11 cellular contexts compared by ENCODE assay signal in genomic region chr2:217398860-217399259, GRCh38.
A peak's percentile ranks its signal among the peaks of the same experiment; 100 is the strongest.
DNase-seq lines count a peak whose midpoint lies in the region; ATAC-seq and TF ChIP-seq lines count a peak whose summit lies in the region.
"Had no signal": no experiment of that assay in that cellular context is flagged by ENCODE, and none has a peak within 500 bp of the region (broad histone marks: within the 10 kb centered on the region; RNA-seq: fewer than 3 reads in every experiment).

No MANE protein-coding gene starts in this region.

- DNase-seq in SK-N-SH (peak; percentile 10), NOMO-1 (lab: John Stamatoyannopoulos, UW; ENCODE audit: unreplicated experiment in 2 of 2) (peak; percentile 45 to 51), fibroblast of lung (ENCODE audit: low read depth in 2 of 2) (no peak), progenitor cell of endocrine pancreas (ENCODE audit: low spot score, unreplicated experiment) (no peak), NCI-H1092 (lab: John Stamatoyannopoulos, UW) (no peak)
- DNase-seq: hippocampal formation, T1000, thyroid gland had no signal

- TF ChIP-seq CTCF in SK-N-SH (IDR thresholded peaks at IDR 0.05) (no peak), fibroblast of lung (conservative IDR thresholded peaks at IDR 0.05 in 1 of 2, IDR thresholded peaks at IDR 0.05 in 1 of 2; ENCODE audit: low read depth in 1 of 2, low read length in 2 of 2) (no peak), progenitor cell of endocrine pancreas (IDR thresholded peaks at IDR 0.05; ENCODE audit: unreplicated experiment) (no peak)

- 92% methylated on average over 9 of the region's 9 CpGs for WGBS in SK-N-SH (ENCODE audit: low lambda C conversion rate)

- H3K27me3 Mint-ChIP-seq in progenitor cell of endocrine pancreas: no peaks in the 10 kb centered on the region

- H3K4me1 Mint-ChIP-seq in progenitor cell of endocrine pancreas (ENCODE audit: low read depth): peaks cover 5% of the 10 kb centered on the region

- H3K79me2 ChIP-seq in SK-N-SH (ENCODE audit: insufficient read depth) (no peaks in the 10 kb centered on the region), fibroblast of lung (ENCODE audit: control insufficient read depth, insufficient read depth, low read length) (no peaks in the 10 kb centered on the region)

- no peak for TF ChIP-seq RAD21 in SK-N-SH (IDR thresholded peaks at IDR 0.05; ENCODE audit: low read length)

- no peaks in the 10 kb centered on the region for H3K36me3 Mint-ChIP-seq in progenitor cell of endocrine pancreas (ENCODE audit: insufficient read depth)

- TF ChIP-seq EP300 in SK-N-SH (IDR thresholded peaks at IDR 0.05; ENCODE audit: borderline replicate concordance in 1 of 2, low read depth in 1 of 2, low read length in 1 of 2): no peak

- H3K4me3 Mint-ChIP-seq in progenitor cell of endocrine pancreas (ENCODE audit: low read depth): no peak overlapping the region

- H3K9me3 ChIP-seq in SK-N-SH (no peaks in the 10 kb centered on the region), fibroblast of lung (ENCODE audit: control insufficient read depth, insufficient read depth, low read depth, low read length) (no peaks in the 10 kb centered on the region)
- H3K9me3 ChIP-seq: thyroid gland had no signal

- H3K9ac ChIP-seq in SK-N-SH: no peak overlapping the region
- no peak overlapping the region for H3K9ac ChIP-seq in fibroblast of lung (ENCODE audit: insufficient read depth, low read length)

- no peak overlapping the region for H2AFZ ChIP-seq in SK-N-SH (ENCODE audit: low read depth)
- peak overlapping the region; percentile 3 for H2AFZ ChIP-seq in fibroblast of lung (ENCODE audit: low read length)

- ATAC-seq in SK-N-SH treated with all-trans-retinoic acid at 6 μM for 48 hours (no peak), HG02759 (IDR thresholded peaks at IDR 0.05; ENCODE audit: unreplicated experiment) (no peak), HG03025 (IDR thresholded peaks at IDR 0.05; ENCODE audit: low FRiP score, unreplicated experiment) (no peak)

- H3K4me3 ChIP-seq in SK-N-SH (ENCODE audit: low read depth in 2 of 2, low read length in 1 of 2) (no peak overlapping the region), fibroblast of lung (replicated peaks in 1 of 4; ENCODE audit: control extremely low read depth in 1 of 4, insufficient read depth in 1 of 4, low read depth in 3 of 4, low read length in 4 of 4) (no peak overlapping the region)
- H3K4me3 ChIP-seq: thyroid gland had no signal

- H4K20me1 ChIP-seq in SK-N-SH (ENCODE audit: insufficient read depth): no peaks in the 10 kb centered on the region
- H4K20me1 ChIP-seq in fibroblast of lung (ENCODE audit: control insufficient read depth, extremely low read depth, insufficient read depth, low read length): no peaks in the 10 kb centered on the region

- H3K27me3 ChIP-seq in SK-N-SH (ENCODE audit: insufficient read depth): no peaks in the 10 kb centered on the region
- H3K27me3 ChIP-seq in fibroblast of lung (ENCODE audit: control insufficient read depth, insufficient read depth, low read length): no peaks in the 10 kb centered on the region
- H3K27me3 ChIP-seq: thyroid gland had no signal

- CTCF ChIA-PET in SK-N-SH (lab: Yijun Ruan, JAX): interaction anchor here (0.5 to 1.0 kb wide), 2 partner anchors 37 to 433 kb away, joined by 3 read pairs; no protein-coding TSS in a partner anchor

- peak overlapping the region; percentile 30 for H3K27ac Mint-ChIP-seq in progenitor cell of endocrine pancreas

- H3F3A ChIP-seq in SK-N-SH (replicated peaks; ENCODE audit: insufficient read depth): no peaks in the 10 kb centered on the region

- H3K36me3 ChIP-seq in SK-N-SH (replicated peaks in 1 of 2; ENCODE audit: control insufficient read depth in 1 of 2, insufficient read depth in 2 of 2, low read length in 1 of 2) (no peaks in the 10 kb centered on the region), fibroblast of lung (ENCODE audit: control insufficient read depth, insufficient read depth, low read length) (no peaks in the 10 kb centered on the region)
- H3K36me3 ChIP-seq: thyroid gland had no signal

- no peaks in the 10 kb centered on the region for H3K9me2 ChIP-seq in SK-N-SH

- H3K4me2 ChIP-seq in SK-N-SH (no peak overlapping the region), fibroblast of lung (ENCODE audit: extremely low read depth, insufficient read depth, low read length) (no peak overlapping the region)

- POLR2A ChIA-PET in SK-N-SH (lab: Yijun Ruan, JAX): no interaction called here

- H3K4me1 ChIP-seq in SK-N-SH (ENCODE audit: control insufficient read depth in 1 of 2, insufficient read depth in 2 of 2, low read depth in 1 of 2, low read length in 1 of 2) (peaks cover 0 to 9% of the 10 kb centered on the region in 2 experiments; a peak in 1 of 4 replicates), fibroblast of lung (ENCODE audit: control insufficient read depth, extremely low read depth, insufficient read depth, low read length) (peaks cover 8% of the 10 kb centered on the region)

- no peak overlapping the region for H3K27ac ChIP-seq in SK-N-SH (ENCODE audit: low read depth in 2 of 2, low read length in 1 of 2)
- H3K27ac ChIP-seq in fibroblast of lung (ENCODE audit: insufficient read depth, low read length): no peak overlapping the region
- H3K27ac ChIP-seq: thyroid gland had no signal

- H3K9me3 Mint-ChIP-seq in progenitor cell of endocrine pancreas (ENCODE audit: low read depth): no peaks in the 10 kb centered on the region

TF ChIP-seq in SK-N-SH, 30 proteins besides CTCF, POLR2A, EP300 and RAD21:
- TF ChIP-seq, protein P1, sequence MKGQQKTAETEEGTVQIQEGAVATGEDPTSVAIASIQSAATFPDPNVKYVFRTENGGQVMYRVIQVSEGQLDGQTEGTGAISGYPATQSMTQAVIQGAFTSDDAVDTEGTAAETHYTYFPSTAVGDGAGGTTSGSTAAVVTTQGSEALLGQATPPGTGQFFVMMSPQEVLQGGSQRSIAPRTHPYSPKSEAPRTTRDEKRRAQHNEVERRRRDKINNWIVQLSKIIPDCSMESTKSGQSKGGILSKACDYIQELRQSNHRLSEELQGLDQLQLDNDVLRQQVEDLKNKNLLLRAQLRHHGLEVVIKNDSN (IDR thresholded peaks at IDR 0.05; ENCODE audit: borderline replicate concordance, low read depth): no peak
- TF ChIP-seq EZH2phosphoT487 (IDR thresholded peaks at IDR 0.05; ENCODE audit: borderline replicate concordance, low read depth) (no peak), CHD2 (IDR thresholded peaks at IDR 0.05; ENCODE audit: low read length, partially characterized antibody) (no peak), RXRA (IDR thresholded peaks at IDR 0.05; ENCODE audit: borderline replicate concordance, low read depth) (no peak), GABPA (IDR thresholded peaks at IDR 0.05; ENCODE audit: low read depth) (no peak), SMC3 (IDR thresholded peaks at IDR 0.05; ENCODE audit: low read depth, low read length) (no peak), YY1 (IDR thresholded peaks at IDR 0.05; ENCODE audit: low read depth) (no peak), TEAD4 (IDR thresholded peaks at IDR 0.05; ENCODE audit: borderline replicate concordance, insufficient read depth) (no peak)

TF ChIP-seq in SK-N-SH treated with all-trans-retinoic acid at 6 μM for 48 hours, 23 proteins besides CTCF, POLR2A, EP300 and RAD21 (continues in another document):
- TF ChIP-seq PATZ1 (CRISPR knock-in tag; IDR thresholded peaks at IDR 0.05; ENCODE audit: borderline replicate concordance): no peak
- no peak for TF ChIP-seq OSR1 (CRISPR knock-in tag; IDR thresholded peaks at IDR 0.05)
- TF ChIP-seq ARNTL (CRISPR knock-in tag; IDR thresholded peaks at IDR 0.05; ENCODE audit: borderline replicate concordance, low read depth): no peak
- no peak for TF ChIP-seq RARB (CRISPR knock-in tag; IDR thresholded peaks at IDR 0.05)
- TF ChIP-seq SNAI2 (CRISPR knock-in tag; IDR thresholded peaks at IDR 0.05): no peak
- TF ChIP-seq, protein P2, sequence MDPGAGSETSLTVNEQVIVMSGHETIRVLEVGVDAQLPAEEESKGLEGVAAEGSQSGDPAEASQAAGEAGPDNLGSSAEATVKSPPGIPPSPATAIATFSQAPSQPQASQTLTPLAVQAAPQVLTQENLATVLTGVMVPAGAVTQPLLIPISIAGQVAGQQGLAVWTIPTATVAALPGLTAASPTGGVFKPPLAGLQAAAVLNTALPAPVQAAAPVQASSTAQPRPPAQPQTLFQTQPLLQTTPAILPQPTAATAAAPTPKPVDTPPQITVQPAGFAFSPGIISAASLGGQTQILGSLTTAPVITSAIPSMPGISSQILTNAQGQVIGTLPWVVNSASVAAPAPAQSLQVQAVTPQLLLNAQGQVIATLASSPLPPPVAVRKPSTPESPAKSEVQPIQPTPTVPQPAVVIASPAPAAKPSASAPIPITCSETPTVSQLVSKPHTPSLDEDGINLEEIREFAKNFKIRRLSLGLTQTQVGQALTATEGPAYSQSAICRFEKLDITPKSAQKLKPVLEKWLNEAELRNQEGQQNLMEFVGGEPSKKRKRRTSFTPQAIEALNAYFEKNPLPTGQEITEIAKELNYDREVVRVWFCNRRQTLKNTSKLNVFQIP (CRISPR knock-in tag; IDR thresholded peaks at IDR 0.05; ENCODE audit: borderline replicate concordance, low read depth): no peak

Comparison
In these comparisons a context has a peak if more than half of its experiments do, and no peak if none do; other contexts are left out.
1. DNase-seq: peak in SK-N-SH (single experiment) and NOMO-1 (2 of 2); none in fibroblast of lung (0 of 2), progenitor cell of endocrine pancreas (single experiment) and NCI-H1092 (single experiment).